In the genomic region with DNA sequence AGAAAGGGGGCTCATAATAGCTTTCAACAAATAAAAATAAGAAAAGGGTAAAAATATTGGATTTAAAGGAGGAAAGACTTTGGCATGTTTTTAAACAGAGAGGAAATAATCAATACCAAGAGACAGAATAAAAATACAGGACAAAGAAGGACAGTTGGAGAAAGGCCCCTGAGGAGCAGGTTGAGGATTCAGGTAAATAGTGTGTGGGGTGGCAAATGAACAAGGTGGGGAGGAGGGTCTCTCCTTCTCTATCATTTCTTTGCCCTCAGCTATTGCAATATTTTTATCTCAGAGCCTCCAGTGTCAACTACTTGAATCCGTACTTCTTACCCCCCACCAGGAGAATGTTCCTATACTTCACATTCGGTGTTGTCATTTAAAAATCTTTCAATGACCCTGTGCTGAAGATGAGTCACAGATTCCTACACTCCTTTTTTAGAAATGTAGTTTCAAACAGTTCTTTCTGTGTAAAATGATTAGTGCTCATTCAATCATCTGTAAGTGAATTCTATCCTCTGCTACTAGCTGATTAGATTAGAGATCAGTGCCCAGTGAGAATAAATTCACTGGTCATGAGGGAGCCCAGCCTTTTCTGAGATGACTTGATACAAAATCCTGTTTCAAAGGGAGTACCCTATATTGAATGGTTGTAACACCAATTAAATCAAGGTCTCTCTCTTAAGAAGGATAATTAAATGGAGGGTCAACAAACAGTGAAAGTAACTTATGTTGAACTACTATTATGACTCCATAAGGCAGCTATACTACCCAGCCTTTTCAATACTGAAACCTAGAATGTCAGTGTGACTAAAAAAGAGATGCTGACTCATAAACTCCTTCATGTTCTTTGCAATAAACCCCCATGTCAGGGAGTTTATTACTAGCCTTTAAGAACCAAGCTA, we compare ENCODE assay signal across 9 cellular contexts. TPM values are rescaled to one million over a fixed set of nuclear protein-coding genes. Genes with fewer than 3 reads are reported as not detected.
DNase-seq lines count a peak whose midpoint lies in the region; ATAC-seq and TF ChIP-seq lines count a peak whose summit lies in the region.
"Had no signal": no experiment of that assay in that cellular context is flagged by ENCODE, and none has a peak within 500 bp of the region (broad histone marks: within the 10 kb centered on the region; RNA-seq: fewer than 3 reads in every experiment).

No MANE protein-coding gene starts in this region.

- H3K36me3 ChIP-seq in ACC112 (ENCODE audit: insufficient read depth, low read length) (peaks cover 5% of the 10 kb centered on the region; the same call in 1 of the 2 replicates), ovary (no peaks in the 10 kb centered on the region)
- no peaks in the 10 kb centered on the region for H3K36me3 ChIP-seq in CD8-positive, alpha-beta T cell (ENCODE audit: insufficient read depth, low read length)

- H3K79me2 ChIP-seq in ACC112 (ENCODE audit: control insufficient read depth, insufficient read depth, low read length, unreplicated experiment): no peaks in the 10 kb centered on the region

- H3K9me3 Mint-ChIP-seq in activated naive CD8-positive, alpha-beta T cell treated with anti-CD3 and anti-CD28 coated beads for 36 hours: no peaks in the 10 kb centered on the region
- H3K9me3 Mint-ChIP-seq in CD8-positive, alpha-beta T cell: no peaks in the 10 kb centered on the region

- peaks cover 33% of the 10 kb centered on the region for H3K27me3 Mint-ChIP-seq in activated naive CD8-positive, alpha-beta T cell treated with anti-CD3 and anti-CD28 coated beads for 36 hours
- peaks cover 12% of the 10 kb centered on the region for H3K27me3 Mint-ChIP-seq in CD8-positive, alpha-beta T cell (ENCODE audit: low read depth)

- peak overlapping the region; percentile 44 for H2AFZ ChIP-seq in ACC112 (ENCODE audit: low read length, unreplicated experiment)

- ATAC-seq in GM19372 (IDR thresholded peaks at IDR 0.05; ENCODE audit: low read depth, unreplicated experiment) (peak; percentile 100), HG03159 (IDR thresholded peaks at IDR 0.05; ENCODE audit: unreplicated experiment) (peak; percentile 98)
- no peak for ATAC-seq in CD8-positive, alpha-beta T cell

- no peak for TF ChIP-seq EP300 in ovary (IDR thresholded peaks at IDR 0.05)

- peaks cover 18% of the 10 kb centered on the region for H3K4me1 ChIP-seq in ACC112 (ENCODE audit: control insufficient read depth, insufficient read depth, low read length, unreplicated experiment)
- H3K4me1 ChIP-seq in CD8-positive, alpha-beta T cell (ENCODE audit: insufficient read depth, low read length): no peaks in the 10 kb centered on the region
- H3K4me1 ChIP-seq in ovary (ENCODE audit: insufficient read depth): no peaks in the 10 kb centered on the region

- POLR2A ChIA-PET in CD8-positive, alpha-beta T cell (lab: Charles Lee): no interaction called here

- H3K36me3 Mint-ChIP-seq in activated naive CD8-positive, alpha-beta T cell treated with anti-CD3 and anti-CD28 coated beads for 36 hours: peaks cover 1% of the 10 kb centered on the region
- H3K36me3 Mint-ChIP-seq in CD8-positive, alpha-beta T cell: no peaks in the 10 kb centered on the region

- peaks cover 18% of the 10 kb centered on the region for H3K4me1 Mint-ChIP-seq in activated naive CD8-positive, alpha-beta T cell treated with anti-CD3 and anti-CD28 coated beads for 36 hours
- no peaks in the 10 kb centered on the region for H3K4me1 Mint-ChIP-seq in CD8-positive, alpha-beta T cell (ENCODE audit: low read depth)

- peak overlapping the region; percentile 27 for H3K4me3 Mint-ChIP-seq in activated naive CD8-positive, alpha-beta T cell treated with anti-CD3 and anti-CD28 coated beads for 36 hours
- no peak overlapping the region for H3K4me3 Mint-ChIP-seq in CD8-positive, alpha-beta T cell

- no peak for TF ChIP-seq POLR2A in ovary (IDR thresholded peaks at IDR 0.05)

- H3K4me3 ChIP-seq in ACC112 (ENCODE audit: low read depth, low read length) (peak overlapping the region; percentile 50), ovary (no peak overlapping the region)
- H3K4me3 ChIP-seq in CD8-positive, alpha-beta T cell (ENCODE audit: low read depth, low read length): no peak overlapping the region
- H3K4me3 ChIP-seq: skin epidermis had no signal

- peak overlapping the region; percentile 88 for H3K27ac Mint-ChIP-seq in activated naive CD8-positive, alpha-beta T cell treated with anti-CD3 and anti-CD28 coated beads for 36 hours
- H3K27ac Mint-ChIP-seq in CD8-positive, alpha-beta T cell: no peak overlapping the region

- TF ChIP-seq CTCF in CD8-positive, alpha-beta T cell (IDR thresholded peaks at IDR 0.05): no peak
- no peak for TF ChIP-seq CTCF in ovary (IDR thresholded peaks at IDR 0.05)

- CTCF ChIA-PET in CD8-positive, alpha-beta T cell (lab: Charles Lee): no interaction called here

- no peaks in the 10 kb centered on the region for H3K9me3 ChIP-seq in CD8-positive, alpha-beta T cell (ENCODE audit: low read length)
- no peaks in the 10 kb centered on the region for H3K9me3 ChIP-seq in ovary

- H3K27ac ChIP-seq in ACC112 (ENCODE audit: low read depth, low read length) (peak overlapping the region; percentile 84), ovary (no peak overlapping the region)
- H3K27ac ChIP-seq in CD8-positive, alpha-beta T cell (ENCODE audit: low read depth, low read length): no peak overlapping the region

- DNase-seq in activated naive CD8-positive, alpha-beta T cell treated with anti-CD3 and anti-CD28 coated beads for 36 hours: no peak
- DNase-seq in NCI-H2171 (lab: John Stamatoyannopoulos, UW) (no peak), ovary (no peak)
- no peak for DNase-seq in CD8-positive, alpha-beta T cell
- no peak for DNase-seq in stimulated activated CD4-positive, alpha-beta T cell treated with anti-CD3 and anti-CD28 coated beads, Interleukin-15, amount 100 ng/mL, for 24 hours

- H3K27me3 ChIP-seq in ACC112 (ENCODE audit: insufficient read depth, low read length) (no peaks in the 10 kb centered on the region), ovary (no peaks in the 10 kb centered on the region)
- no peaks in the 10 kb centered on the region for H3K27me3 ChIP-seq in CD8-positive, alpha-beta T cell (ENCODE audit: insufficient read depth, low read length)

- intact Hi-C loops in CD8-positive, alpha-beta T cell (cut with DNase I, micrococcal nuclease): no loop called here
- intact Hi-C loops in ovary (cut with DNase I): no loop called here

- 74 to 84% (median 82%) methylated on average over 2 of the region's 2 CpGs for WGBS in ovary, 3 donors

RNA-seq across cellular contexts. Expression of a gene that starts 50.4 kb away (rescaled TPM):
- total RNA-seq in activated naive CD8-positive, alpha-beta T cell treated with anti-CD3 and anti-CD28 coated beads for 36 hours: not detected
- not detected for total RNA-seq in CD8-positive, alpha-beta T cell
- total RNA-seq in ovary: 1 to 10 TPM in 1 of 7 donors, under 1 TPM in 3, not detected in 3; 0.10 to 1.5 (median 0.15) TPM
- under 1 TPM in 1 of 2 donors, not detected in 1; 0.02 TPM for polyA plus RNA-seq in ovary
